Comparison of ENCODE assay signal across 1 cellular context in the genomic region with DNA sequence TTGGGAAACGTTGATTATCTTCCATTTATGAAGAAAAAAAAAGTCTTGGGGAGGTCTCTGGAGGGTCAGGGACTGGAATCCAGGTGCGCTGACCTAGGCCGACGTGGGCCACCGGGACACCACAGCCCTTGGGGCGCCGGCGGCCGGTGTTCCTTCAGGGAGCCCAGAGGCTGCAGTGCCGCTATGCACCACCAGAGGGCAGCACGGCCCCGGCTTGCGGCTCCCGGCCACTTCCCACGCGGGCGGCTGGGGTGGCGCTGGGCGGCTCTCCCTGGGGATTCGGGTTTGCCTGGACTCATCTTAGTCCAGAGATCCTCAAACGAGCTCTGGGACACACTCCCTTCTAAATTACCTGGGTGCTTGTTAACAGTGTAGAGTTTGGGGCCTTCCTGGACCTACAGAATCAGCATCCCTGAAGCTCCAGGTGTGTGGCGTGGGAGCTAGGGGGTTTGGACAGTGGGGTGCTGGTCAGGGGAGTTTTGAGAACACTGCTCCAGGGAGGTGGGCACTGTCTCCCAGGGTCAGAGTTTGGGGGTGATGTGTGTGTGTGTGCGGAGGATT.
TF ChIP-seq lines count a peak whose summit lies in the region.

No MANE protein-coding gene starts in this region.

TF ChIP-seq in HepG2, 621 proteins besides CTCF, POLR2A, EP300 and RAD21 (continued from another document and continues in another):
- TF ChIP-seq, protein P1, sequence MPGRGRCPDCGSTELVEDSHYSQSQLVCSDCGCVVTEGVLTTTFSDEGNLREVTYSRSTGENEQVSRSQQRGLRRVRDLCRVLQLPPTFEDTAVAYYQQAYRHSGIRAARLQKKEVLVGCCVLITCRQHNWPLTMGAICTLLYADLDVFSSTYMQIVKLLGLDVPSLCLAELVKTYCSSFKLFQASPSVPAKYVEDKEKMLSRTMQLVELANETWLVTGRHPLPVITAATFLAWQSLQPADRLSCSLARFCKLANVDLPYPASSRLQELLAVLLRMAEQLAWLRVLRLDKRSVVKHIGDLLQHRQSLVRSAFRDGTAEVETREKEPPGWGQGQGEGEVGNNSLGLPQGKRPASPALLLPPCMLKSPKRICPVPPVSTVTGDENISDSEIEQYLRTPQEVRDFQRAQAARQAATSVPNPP (CRISPR knock-in tag; IDR thresholded peaks at IDR 0.05): no peak
- TF ChIP-seq ZNF816 (CRISPR knock-in tag; IDR thresholded peaks at IDR 0.05; ENCODE audit: borderline replicate concordance): no peak
- no peak for TF ChIP-seq CENPT (CRISPR knock-in tag; IDR thresholded peaks at IDR 0.05; ENCODE audit: low read depth)
- peak; percentile 30; the same call in 1 of the 2 replicates for TF ChIP-seq BHLHE40 (IDR thresholded peaks at IDR 0.05; ENCODE audit: low read length)
- no peak for TF ChIP-seq ZFY (CRISPR knock-in tag; IDR thresholded peaks at IDR 0.05)
- no peak for TF ChIP-seq AHR (CRISPR knock-in tag; IDR thresholded peaks at IDR 0.05)
- TF ChIP-seq, protein P2, sequence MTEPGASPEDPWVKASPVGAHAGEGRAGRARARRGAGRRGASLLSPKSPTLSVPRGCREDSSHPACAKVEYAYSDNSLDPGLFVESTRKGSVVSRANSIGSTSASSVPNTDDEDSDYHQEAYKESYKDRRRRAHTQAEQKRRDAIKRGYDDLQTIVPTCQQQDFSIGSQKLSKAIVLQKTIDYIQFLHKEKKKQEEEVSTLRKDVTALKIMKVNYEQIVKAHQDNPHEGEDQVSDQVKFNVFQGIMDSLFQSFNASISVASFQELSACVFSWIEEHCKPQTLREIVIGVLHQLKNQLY (CRISPR knock-in tag; IDR thresholded peaks at IDR 0.05): no peak
- TF ChIP-seq POLR2G (IDR thresholded peaks at IDR 0.05; ENCODE audit: low read depth, low read length): no peak
- TF ChIP-seq, protein P3, sequence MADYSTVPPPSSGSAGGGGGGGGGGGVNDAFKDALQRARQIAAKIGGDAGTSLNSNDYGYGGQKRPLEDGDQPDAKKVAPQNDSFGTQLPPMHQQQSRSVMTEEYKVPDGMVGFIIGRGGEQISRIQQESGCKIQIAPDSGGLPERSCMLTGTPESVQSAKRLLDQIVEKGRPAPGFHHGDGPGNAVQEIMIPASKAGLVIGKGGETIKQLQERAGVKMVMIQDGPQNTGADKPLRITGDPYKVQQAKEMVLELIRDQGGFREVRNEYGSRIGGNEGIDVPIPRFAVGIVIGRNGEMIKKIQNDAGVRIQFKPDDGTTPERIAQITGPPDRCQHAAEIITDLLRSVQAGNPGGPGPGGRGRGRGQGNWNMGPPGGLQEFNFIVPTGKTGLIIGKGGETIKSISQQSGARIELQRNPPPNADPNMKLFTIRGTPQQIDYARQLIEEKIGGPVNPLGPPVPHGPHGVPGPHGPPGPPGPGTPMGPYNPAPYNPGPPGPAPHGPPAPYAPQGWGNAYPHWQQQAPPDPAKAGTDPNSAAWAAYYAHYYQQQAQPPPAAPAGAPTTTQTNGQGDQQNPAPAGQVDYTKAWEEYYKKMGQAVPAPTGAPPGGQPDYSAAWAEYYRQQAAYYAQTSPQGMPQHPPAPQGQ (CRISPR knock-in tag; IDR thresholded peaks at IDR 0.05; ENCODE audit: borderline replicate concordance): no peak
- TF ChIP-seq, protein P4, sequence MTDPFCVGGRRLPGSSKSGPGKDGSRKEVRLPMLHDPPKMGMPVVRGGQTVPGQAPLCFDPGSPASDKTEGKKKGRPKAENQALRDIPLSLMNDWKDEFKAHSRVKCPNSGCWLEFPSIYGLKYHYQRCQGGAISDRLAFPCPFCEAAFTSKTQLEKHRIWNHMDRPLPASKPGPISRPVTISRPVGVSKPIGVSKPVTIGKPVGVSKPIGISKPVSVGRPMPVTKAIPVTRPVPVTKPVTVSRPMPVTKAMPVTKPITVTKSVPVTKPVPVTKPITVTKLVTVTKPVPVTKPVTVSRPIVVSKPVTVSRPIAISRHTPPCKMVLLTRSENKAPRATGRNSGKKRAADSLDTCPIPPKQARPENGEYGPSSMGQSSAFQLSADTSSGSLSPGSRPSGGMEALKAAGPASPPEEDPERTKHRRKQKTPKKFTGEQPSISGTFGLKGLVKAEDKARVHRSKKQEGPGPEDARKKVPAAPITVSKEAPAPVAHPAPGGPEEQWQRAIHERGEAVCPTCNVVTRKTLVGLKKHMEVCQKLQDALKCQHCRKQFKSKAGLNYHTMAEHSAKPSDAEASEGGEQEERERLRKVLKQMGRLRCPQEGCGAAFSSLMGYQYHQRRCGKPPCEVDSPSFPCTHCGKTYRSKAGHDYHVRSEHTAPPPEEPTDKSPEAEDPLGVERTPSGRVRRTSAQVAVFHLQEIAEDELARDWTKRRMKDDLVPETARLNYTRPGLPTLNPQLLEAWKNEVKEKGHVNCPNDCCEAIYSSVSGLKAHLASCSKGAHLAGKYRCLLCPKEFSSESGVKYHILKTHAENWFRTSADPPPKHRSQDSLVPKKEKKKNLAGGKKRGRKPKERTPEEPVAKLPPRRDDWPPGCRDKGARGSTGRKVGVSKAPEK (CRISPR knock-in tag; IDR thresholded peaks at IDR 0.05; ENCODE audit: borderline replicate concordance): no peak
- peak; percentile 89 for TF ChIP-seq SALL2 (CRISPR knock-in tag; IDR thresholded peaks at IDR 0.05)
- TF ChIP-seq, protein P5, sequence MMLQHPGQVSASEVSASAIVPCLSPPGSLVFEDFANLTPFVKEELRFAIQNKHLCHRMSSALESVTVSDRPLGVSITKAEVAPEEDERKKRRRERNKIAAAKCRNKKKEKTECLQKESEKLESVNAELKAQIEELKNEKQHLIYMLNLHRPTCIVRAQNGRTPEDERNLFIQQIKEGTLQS (CRISPR knock-in tag; IDR thresholded peaks at IDR 0.05): no peak
- TF ChIP-seq CCAR2 (optimal IDR thresholded peaks at IDR 0.05; ENCODE audit: low read depth, low read length): no peak
- no peak for TF ChIP-seq KLF15 (CRISPR knock-in tag; IDR thresholded peaks at IDR 0.05; ENCODE audit: borderline replicate concordance)
- TF ChIP-seq TP53 (CRISPR knock-in tag; conservative IDR thresholded peaks at IDR 0.05): no peak
- TF ChIP-seq ZNF160 (CRISPR knock-in tag; IDR thresholded peaks at IDR 0.05): no peak
- no peak for TF ChIP-seq HCFC1 (IDR thresholded peaks at IDR 0.05; ENCODE audit: low read depth, low read length)
- TF ChIP-seq, protein P6, sequence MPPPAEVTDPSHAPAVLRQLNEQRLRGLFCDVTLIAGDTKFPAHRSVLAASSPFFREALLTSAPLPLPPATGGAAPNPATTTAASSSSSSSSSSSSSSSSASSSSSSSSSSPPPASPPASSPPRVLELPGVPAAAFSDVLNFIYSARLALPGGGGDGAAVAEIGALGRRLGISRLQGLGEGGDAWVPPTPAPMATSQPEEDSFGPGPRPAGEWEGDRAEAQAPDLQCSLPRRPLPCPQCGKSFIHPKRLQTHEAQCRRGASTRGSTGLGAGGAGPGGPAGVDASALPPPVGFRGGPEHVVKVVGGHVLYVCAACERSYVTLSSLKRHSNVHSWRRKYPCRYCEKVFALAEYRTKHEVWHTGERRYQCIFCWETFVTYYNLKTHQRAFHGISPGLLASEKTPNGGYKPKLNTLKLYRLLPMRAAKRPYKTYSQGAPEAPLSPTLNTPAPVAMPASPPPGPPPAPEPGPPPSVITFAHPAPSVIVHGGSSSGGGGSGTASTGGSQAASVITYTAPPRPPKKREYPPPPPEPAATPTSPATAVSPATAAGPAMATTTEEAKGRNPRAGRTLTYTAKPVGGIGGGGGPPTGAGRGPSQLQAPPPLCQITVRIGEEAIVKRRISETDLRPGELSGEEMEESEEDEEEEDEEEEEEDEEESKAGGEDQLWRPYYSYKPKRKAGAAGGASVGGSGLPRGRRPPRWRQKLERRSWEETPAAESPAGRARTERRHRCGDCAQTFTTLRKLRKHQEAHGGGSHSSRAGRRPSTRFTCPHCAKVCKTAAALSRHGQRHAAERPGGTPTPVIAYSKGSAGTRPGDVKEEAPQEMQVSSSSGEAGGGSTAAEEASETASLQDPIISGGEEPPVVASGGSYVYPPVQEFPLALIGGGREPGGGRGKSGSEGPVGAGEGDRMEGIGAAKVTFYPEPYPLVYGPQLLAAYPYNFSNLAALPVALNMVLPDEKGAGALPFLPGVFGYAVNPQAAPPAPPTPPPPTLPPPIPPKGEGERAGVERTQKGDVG (CRISPR knock-in tag; IDR thresholded peaks at IDR 0.05; ENCODE audit: borderline replicate concordance): no peak
- TF ChIP-seq SIX1 (CRISPR knock-in tag; IDR thresholded peaks at IDR 0.05; ENCODE audit: borderline replicate concordance): no peak
- no peak for TF ChIP-seq CBX5 (CRISPR knock-in tag; IDR thresholded peaks at IDR 0.05; ENCODE audit: borderline replicate concordance)
- TF ChIP-seq ZMAT3 (CRISPR knock-in tag; conservative IDR thresholded peaks at IDR 0.05): no peak
- TF ChIP-seq SCMH1 (CRISPR knock-in tag; IDR thresholded peaks at IDR 0.05; ENCODE audit: borderline replicate concordance): no peak
- TF ChIP-seq, protein P7, sequence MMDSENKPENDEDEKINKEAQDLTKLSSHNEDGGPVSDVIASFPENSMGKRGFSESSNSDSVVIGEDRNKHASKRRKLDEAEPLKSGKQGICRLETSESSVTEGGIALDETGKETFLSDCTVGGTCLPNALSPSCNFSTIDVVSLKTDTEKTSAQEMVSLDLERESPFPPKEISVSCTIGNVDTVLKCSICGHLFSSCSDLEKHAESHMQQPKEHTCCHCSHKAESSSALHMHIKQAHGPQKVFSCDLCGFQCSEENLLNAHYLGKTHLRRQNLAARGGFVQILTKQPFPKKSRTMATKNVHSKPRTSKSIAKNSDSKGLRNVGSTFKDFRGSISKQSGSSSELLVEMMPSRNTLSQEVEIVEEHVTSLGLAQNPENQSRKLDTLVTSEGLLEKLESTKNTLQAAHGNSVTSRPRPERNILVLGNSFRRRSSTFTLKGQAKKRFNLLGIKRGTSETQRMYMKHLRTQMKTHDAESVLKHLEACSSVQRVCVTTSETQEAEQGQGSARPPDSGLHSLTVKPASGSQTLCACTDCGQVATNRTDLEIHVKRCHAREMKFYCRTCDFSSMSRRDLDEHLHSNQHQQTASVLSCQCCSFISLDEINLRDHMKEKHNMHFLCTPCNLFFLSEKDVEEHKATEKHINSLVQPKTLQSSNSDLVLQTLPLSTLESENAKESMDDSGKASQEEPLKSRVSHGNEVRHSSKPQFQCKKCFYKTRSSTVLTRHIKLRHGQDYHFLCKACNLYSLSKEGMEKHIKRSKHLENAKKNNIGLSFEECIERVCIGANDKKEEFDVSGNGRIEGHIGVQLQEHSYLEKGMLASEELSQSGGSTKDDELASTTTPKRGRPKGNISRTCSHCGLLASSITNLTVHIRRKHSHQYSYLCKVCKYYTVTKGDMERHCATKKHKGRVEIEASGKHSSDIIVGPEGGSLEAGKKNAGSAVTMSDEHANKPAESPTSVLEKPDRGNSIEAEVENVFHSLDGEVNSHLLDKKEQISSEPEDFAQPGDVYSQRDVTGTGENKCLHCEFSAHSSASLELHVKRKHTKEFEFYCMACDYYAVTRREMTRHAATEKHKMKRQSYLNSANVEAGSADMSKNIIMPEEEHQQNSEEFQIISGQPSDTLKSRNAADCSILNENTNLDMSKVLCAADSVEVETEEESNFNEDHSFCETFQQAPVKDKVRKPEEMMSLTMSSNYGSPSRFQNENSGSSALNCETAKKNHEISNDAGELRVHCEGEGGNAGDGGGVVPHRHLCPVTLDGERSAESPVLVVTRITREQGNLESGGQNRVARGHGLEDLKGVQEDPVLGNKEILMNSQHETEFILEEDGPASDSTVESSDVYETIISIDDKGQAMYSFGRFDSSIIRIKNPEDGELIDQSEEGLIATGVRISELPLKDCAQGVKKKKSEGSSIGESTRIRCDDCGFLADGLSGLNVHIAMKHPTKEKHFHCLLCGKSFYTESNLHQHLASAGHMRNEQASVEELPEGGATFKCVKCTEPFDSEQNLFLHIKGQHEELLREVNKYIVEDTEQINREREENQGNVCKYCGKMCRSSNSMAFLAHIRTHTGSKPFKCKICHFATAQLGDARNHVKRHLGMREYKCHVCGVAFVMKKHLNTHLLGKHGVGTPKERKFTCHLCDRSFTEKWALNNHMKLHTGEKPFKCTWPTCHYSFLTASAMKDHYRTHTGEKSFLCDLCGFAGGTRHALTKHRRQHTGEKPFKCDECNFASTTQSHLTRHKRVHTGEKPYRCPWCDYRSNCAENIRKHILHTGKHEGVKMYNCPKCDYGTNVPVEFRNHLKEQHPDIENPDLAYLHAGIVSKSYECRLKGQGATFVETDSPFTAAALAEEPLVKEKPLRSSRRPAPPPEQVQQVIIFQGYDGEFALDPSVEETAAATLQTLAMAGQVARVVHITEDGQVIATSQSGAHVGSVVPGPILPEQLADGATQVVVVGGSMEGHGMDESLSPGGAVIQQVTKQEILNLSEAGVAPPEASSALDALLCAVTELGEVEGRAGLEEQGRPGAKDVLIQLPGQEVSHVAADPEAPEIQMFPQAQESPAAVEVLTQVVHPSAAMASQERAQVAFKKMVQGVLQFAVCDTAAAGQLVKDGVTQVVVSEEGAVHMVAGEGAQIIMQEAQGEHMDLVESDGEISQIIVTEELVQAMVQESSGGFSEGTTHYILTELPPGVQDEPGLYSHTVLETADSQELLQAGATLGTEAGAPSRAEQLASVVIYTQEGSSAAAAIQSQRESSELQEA (CRISPR knock-in tag; IDR thresholded peaks at IDR 0.05; ENCODE audit: not compliant biosample characterization): peak; percentile 35
- no peak; the same call in 1 of the 2 replicates for TF ChIP-seq ZBTB7B (CRISPR knock-in tag; IDR thresholded peaks at IDR 0.05)
- TF ChIP-seq SRSF9 (IDR thresholded peaks at IDR 0.05; ENCODE audit: borderline replicate concordance, insufficient read depth, low read depth, low read length, poor library complexity, severe bottlenecking): no peak
- TF ChIP-seq, protein P8, sequence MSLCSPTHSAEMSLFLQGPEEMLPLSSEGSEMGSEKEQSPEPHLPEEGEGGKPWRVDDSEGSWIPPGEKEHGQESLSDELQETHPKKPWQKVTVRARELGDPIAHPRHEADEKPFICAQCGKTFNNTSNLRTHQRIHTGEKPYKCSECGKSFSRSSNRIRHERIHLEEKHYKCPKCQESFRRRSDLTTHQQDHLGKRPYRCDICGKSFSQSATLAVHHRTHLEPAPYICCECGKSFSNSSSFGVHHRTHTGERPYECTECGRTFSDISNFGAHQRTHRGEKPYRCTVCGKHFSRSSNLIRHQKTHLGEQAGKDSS (CRISPR knock-in tag; IDR thresholded peaks at IDR 0.05; ENCODE audit: borderline replicate concordance, low read depth): peak; percentile 70; the same call in 1 of the 2 replicates
- TF ChIP-seq, protein P9, sequence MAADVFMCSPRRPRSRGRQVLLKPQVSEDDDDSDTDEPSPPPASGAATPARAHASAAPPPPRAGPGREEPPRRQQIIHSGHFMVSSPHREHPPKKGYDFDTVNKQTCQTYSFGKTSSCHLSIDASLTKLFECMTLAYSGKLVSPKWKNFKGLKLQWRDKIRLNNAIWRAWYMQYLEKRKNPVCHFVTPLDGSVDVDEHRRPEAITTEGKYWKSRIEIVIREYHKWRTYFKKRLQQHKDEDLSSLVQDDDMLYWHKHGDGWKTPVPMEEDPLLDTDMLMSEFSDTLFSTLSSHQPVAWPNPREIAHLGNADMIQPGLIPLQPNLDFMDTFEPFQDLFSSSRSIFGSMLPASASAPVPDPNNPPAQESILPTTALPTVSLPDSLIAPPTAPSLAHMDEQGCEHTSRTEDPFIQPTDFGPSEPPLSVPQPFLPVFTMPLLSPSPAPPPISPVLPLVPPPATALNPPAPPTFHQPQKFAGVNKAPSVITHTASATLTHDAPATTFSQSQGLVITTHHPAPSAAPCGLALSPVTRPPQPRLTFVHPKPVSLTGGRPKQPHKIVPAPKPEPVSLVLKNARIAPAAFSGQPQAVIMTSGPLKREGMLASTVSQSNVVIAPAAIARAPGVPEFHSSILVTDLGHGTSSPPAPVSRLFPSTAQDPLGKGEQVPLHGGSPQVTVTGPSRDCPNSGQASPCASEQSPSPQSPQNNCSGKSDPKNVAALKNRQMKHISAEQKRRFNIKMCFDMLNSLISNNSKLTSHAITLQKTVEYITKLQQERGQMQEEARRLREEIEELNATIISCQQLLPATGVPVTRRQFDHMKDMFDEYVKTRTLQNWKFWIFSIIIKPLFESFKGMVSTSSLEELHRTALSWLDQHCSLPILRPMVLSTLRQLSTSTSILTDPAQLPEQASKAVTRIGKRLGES (CRISPR knock-in tag; IDR thresholded peaks at IDR 0.05; ENCODE audit: borderline replicate concordance): no peak
- TF ChIP-seq ZSCAN9 (CRISPR knock-in tag; IDR thresholded peaks at IDR 0.05; ENCODE audit: borderline replicate concordance): no peak
- no peak for TF ChIP-seq ZNF615 (CRISPR knock-in tag; IDR thresholded peaks at IDR 0.05; ENCODE audit: borderline replicate concordance)
- no peak for TF ChIP-seq HOXD1 (CRISPR knock-in tag; IDR thresholded peaks at IDR 0.05)
- TF ChIP-seq SIN3A (IDR thresholded peaks at IDR 0.05; ENCODE audit: borderline replicate concordance, low read depth, low read length): no peak
